10 cellular contexts compared by ENCODE assay signal in genomic region chr22:17754233-17754925, GRCh38. TPM values are rescaled to one million over a fixed set of nuclear protein-coding genes. Genes with fewer than 3 reads are reported as not detected.
DNase-seq lines count a peak whose midpoint lies in the region; ATAC-seq, FAIRE-seq and TF ChIP-seq lines count a peak whose summit lies in the region.
"Had no signal": no experiment of that assay in that cellular context is flagged by ENCODE, and none has a peak within 500 bp of the region (broad histone marks: within the 10 kb centered on the region; RNA-seq: fewer than 3 reads in every experiment).

No MANE protein-coding gene starts in this region.

- TF ChIP-seq CTCF in AG09309 (IDR thresholded peaks at IDR 0.05; ENCODE audit: control insufficient read depth, insufficient read depth, low read depth, low read length, missing control alignments) (peak; percentile 18), GM12872 (IDR thresholded peaks at IDR 0.05; ENCODE audit: insufficient read depth, low read depth, low read length) (peak; percentile 52), keratinocyte (optimal IDR thresholded peaks at IDR 0.05 in 1 of 3, IDR thresholded peaks at IDR 0.05 in 1 of 3, conservative IDR thresholded peaks at IDR 0.05 in 1 of 3; ENCODE audit: extremely low read depth in 1 of 3, insufficient read depth in 2 of 3, low read length in 3 of 3) (peak; percentile 11 to 67 (median 13))

- no peak overlapping the region for H4K8ac ChIP-seq in trophoblast cell (ENCODE audit: low read depth, low read length)

- H3K27ac ChIP-seq in keratinocyte (ENCODE audit: control insufficient read depth, insufficient read depth, low read length) (no peak overlapping the region), trophoblast cell (ENCODE audit: low read depth, low read length) (no peak overlapping the region)

- dilution Hi-C loops in keratinocyte (cut with MboI; ENCODE audit: extremely low pct_ligation_motif_present, low sequenced_read_pairs), result no loop called here

- no peak overlapping the region for H2AK5ac ChIP-seq in trophoblast cell (ENCODE audit: low read length)

- CTCF ChIA-PET in activated CD4-positive, alpha-beta T cell treated with anti-CD3 and anti-CD28 coated beads, Interleukin-2, amount 10 ng/mL, durations not matched to agents 7 days and 5 days (lab: Charles Lee), result interaction anchor here (0.6 to 1.5 kb wide), 5 partner anchors 11 to 32 kb away, joined by 3 to 8 read pairs (median 5); no protein-coding TSS in a partner anchor

- DNase-seq in AG09309 (ENCODE audit: low read depth) (no peak), keratinocyte (ENCODE audit: low read depth, low spot score) (no peak), 8988T (no peak), NCI-H2227 treated with DMSO at 0.1 percent for 48 hours (lab: John Stamatoyannopoulos, UW) (no peak), trophoblast cell (no peak)
- peak; percentile 32 for DNase-seq in activated CD4-positive, alpha-beta T cell treated with anti-CD3 and anti-CD28 coated beads, Interleukin-2, amount 10 ng/mL, durations not matched to agents 7 days and 5 days
- DNase-seq: cortex of kidney had no signal

- H3K9ac ChIP-seq in keratinocyte (ENCODE audit: control insufficient read depth, extremely low read depth, insufficient read depth, low read length) (no peak overlapping the region), trophoblast cell (ENCODE audit: low read length) (no peak overlapping the region)

- H3K4me1 ChIP-seq in keratinocyte (ENCODE audit: control insufficient read depth, extremely low read depth, insufficient read depth, low read length) (no peaks in the 10 kb centered on the region), trophoblast cell (ENCODE audit: control insufficient read depth in 1 of 2, insufficient read depth in 2 of 2, low read length in 2 of 2) (no peaks in the 10 kb centered on the region)

- no peak for ATAC-seq in HG02759 (IDR thresholded peaks at IDR 0.05; ENCODE audit: unreplicated experiment)

- POLR2A ChIA-PET in activated CD4-positive, alpha-beta T cell treated with anti-CD3 and anti-CD28 coated beads, Interleukin-2, amount 10 ng/mL, durations not matched to agents 7 days and 5 days (lab: Charles Lee), result no interaction called here

- no peak overlapping the region for H3K27ac Mint-ChIP-seq in activated CD4-positive, alpha-beta T cell treated with anti-CD3 and anti-CD28 coated beads, Interleukin-2, amount 10 ng/mL, durations not matched to agents 7 days and 5 days

- no peak overlapping the region for H3K14ac ChIP-seq in trophoblast cell (ENCODE audit: low read length)

- no peak overlapping the region for H3K4ac ChIP-seq in trophoblast cell (ENCODE audit: low read depth, low read length)

- no peak overlapping the region for H2BK12ac ChIP-seq in trophoblast cell (ENCODE audit: low read length)

- H3K36me3 Mint-ChIP-seq in activated CD4-positive, alpha-beta T cell treated with anti-CD3 and anti-CD28 coated beads, Interleukin-2, amount 10 ng/mL, durations not matched to agents 7 days and 5 days (ENCODE audit: low read depth), result no peaks in the 10 kb centered on the region

- no peak overlapping the region for H4K91ac ChIP-seq in trophoblast cell (ENCODE audit: low read depth, low read length)

- no peaks in the 10 kb centered on the region for H4K20me1 ChIP-seq in keratinocyte (ENCODE audit: control insufficient read depth, extremely low read depth, insufficient read depth, low read length)

- H3K4me1 Mint-ChIP-seq in activated CD4-positive, alpha-beta T cell treated with anti-CD3 and anti-CD28 coated beads, Interleukin-2, amount 10 ng/mL, durations not matched to agents 7 days and 5 days, result no peaks in the 10 kb centered on the region

- H3K4me3 Mint-ChIP-seq in activated CD4-positive, alpha-beta T cell treated with anti-CD3 and anti-CD28 coated beads, Interleukin-2, amount 10 ng/mL, durations not matched to agents 7 days and 5 days, result no peak overlapping the region
- H3K4me3 Mint-ChIP-seq: T-helper 1 cell treated with Interleukin-12 subunit alpha and Interleukin-12 subunit beta and Interleukin-4 antibody, amounts not matched to agents 30 μg/mL and 1 μg/mL, for 36 hours had no signal

- WGBS in trophoblast cell (ENCODE audit: extremely low coverage, insufficient coverage, insufficient read length), result no CpG with 5 or more reads among the region's 14 CpGs

- H2AFZ ChIP-seq in keratinocyte (ENCODE audit: control insufficient read depth, low read length) (no peak overlapping the region), trophoblast cell (ENCODE audit: insufficient read depth, low read length, poor library complexity) (no peak overlapping the region)

- H3K36me3 ChIP-seq in keratinocyte (ENCODE audit: control insufficient read depth in 2 of 2, extremely low read depth in 1 of 2, insufficient read depth in 2 of 2, low read length in 2 of 2), result no peaks in the 10 kb centered on the region
- no peaks in the 10 kb centered on the region for H3K36me3 ChIP-seq in trophoblast cell (ENCODE audit: control insufficient read depth in 1 of 2, insufficient read depth in 2 of 2, low read length in 2 of 2)

- H3K27me3 ChIP-seq in keratinocyte (ENCODE audit: control insufficient read depth, extremely low read depth, insufficient read depth, low read length), result no peaks in the 10 kb centered on the region
- no peaks in the 10 kb centered on the region for H3K27me3 ChIP-seq in trophoblast cell (ENCODE audit: insufficient read depth, low read length)

- no peaks in the 10 kb centered on the region for H3K9me1 ChIP-seq in keratinocyte (ENCODE audit: control insufficient read depth, extremely low read depth, insufficient read depth, low read length)

- H3K79me1 ChIP-seq in trophoblast cell (ENCODE audit: low read length), result no peaks in the 10 kb centered on the region

- no peak overlapping the region for H2BK5ac ChIP-seq in trophoblast cell (ENCODE audit: low read depth, low read length, poor library complexity)

- no peaks in the 10 kb centered on the region for H3K27me3 Mint-ChIP-seq in activated CD4-positive, alpha-beta T cell treated with anti-CD3 and anti-CD28 coated beads, Interleukin-2, amount 10 ng/mL, durations not matched to agents 7 days and 5 days

- H3K79me2 ChIP-seq in keratinocyte (ENCODE audit: control insufficient read depth, insufficient read depth, low read length) (no peaks in the 10 kb centered on the region), trophoblast cell (ENCODE audit: control insufficient read depth, insufficient read depth, low read length, poor library complexity) (no peaks in the 10 kb centered on the region)

- H3K4me3 ChIP-seq in AG09309 (ENCODE audit: control insufficient read depth, low read depth, low read length), result no peak overlapping the region
- no peak overlapping the region for H3K4me3 ChIP-seq in keratinocyte (ENCODE audit: control insufficient read depth in 2 of 3, extremely low read depth in 1 of 3, insufficient read depth in 2 of 3, low read depth in 1 of 3, low read length in 3 of 3)
- H3K4me3 ChIP-seq in trophoblast cell (ENCODE audit: low read depth, low read length), result no peak overlapping the region

- no peaks in the 10 kb centered on the region for H3K9me3 ChIP-seq in keratinocyte (ENCODE audit: control insufficient read depth, low read depth, low read length)
- peaks cover 2% of the 10 kb centered on the region for H3K9me3 ChIP-seq in trophoblast cell (ENCODE audit: insufficient read depth, low read depth, low read length)

- no peak overlapping the region for H3K18ac ChIP-seq in trophoblast cell (ENCODE audit: low read length)

- no peak overlapping the region for H2BK120ac ChIP-seq in trophoblast cell (ENCODE audit: insufficient read depth, low read length, poor library complexity)

- H3K4me2 ChIP-seq in keratinocyte (ENCODE audit: control insufficient read depth, extremely low read depth, insufficient read depth, low read depth, low read length) (no peak overlapping the region), trophoblast cell (ENCODE audit: low read length) (no peak overlapping the region)

- no peak overlapping the region for H4K12ac ChIP-seq in trophoblast cell (ENCODE audit: low read depth, low read length)

- no peak for FAIRE-seq in keratinocyte (lab: Jason Lieb, UNC)

- H3K9me3 Mint-ChIP-seq in activated CD4-positive, alpha-beta T cell treated with anti-CD3 and anti-CD28 coated beads, Interleukin-2, amount 10 ng/mL, durations not matched to agents 7 days and 5 days, result no peaks in the 10 kb centered on the region
- H3K9me3 Mint-ChIP-seq: T-helper 1 cell treated with Interleukin-12 subunit alpha and Interleukin-12 subunit beta and Interleukin-4 antibody, amounts not matched to agents 30 μg/mL and 1 μg/mL, for 36 hours had no signal

- no peak overlapping the region for H3K23ac ChIP-seq in trophoblast cell (ENCODE audit: low read length)

RNA-seq across cellular contexts. Expression of gene BID, which starts 19.9 kb away (rescaled TPM):
- 10 to 100 TPM; 32.5 to 39.3 TPM for total RNA-seq in activated CD4-positive, alpha-beta T cell treated with anti-CD3 and anti-CD28 coated beads, Interleukin-2, amount 10 ng/mL, durations not matched to agents 7 days and 5 days
- 36.5 to 69.7 TPM (median 46.0 TPM) in 3 replicates for polyA plus RNA-seq in keratinocyte
- polyA plus RNA-seq in keratinocyte (2011; ENCODE audit: low read depth), result 33.9 TPM
- 56.0 and 89.5 TPM in 2 replicates for polyA plus RNA-seq in keratinocyte (2011; cell fraction: cytosol; rRNA removed)
- 35.7 and 52.3 TPM in 2 replicates for polyA plus RNA-seq in keratinocyte (2011; cell fraction: nucleus; rRNA removed)
- polyA plus RNA-seq in keratinocyte (2012; ENCODE audit: low replicate concordance), result 26.2 and 26.3 TPM in 2 replicates
- polyA minus RNA-seq in keratinocyte, result 11.3 to 47.4 TPM (median 21.5 TPM) in 3 replicates
- 33.8 TPM for polyA minus RNA-seq in keratinocyte (2011; cell fraction: cytosol; rRNA and poly(A)+ RNA removed)
- 12.3 and 13.1 TPM in 2 replicates for polyA minus RNA-seq in keratinocyte (2011; cell fraction: nucleus; rRNA and poly(A)+ RNA removed)
- polyA plus RNA-seq in trophoblast cell (2013), result 11.2 and 12.5 TPM in 2 replicates
